9 cellular contexts compared by ENCODE assay signal in genomic region chr21:29949991-29950390, GRCh38. TPM values are rescaled to one million over a fixed set of nuclear protein-coding genes. Genes with fewer than 3 reads are reported as not detected.
"Had no signal": no experiment of that assay in that cellular context is flagged by ENCODE, and none has a peak within 500 bp of the region (broad histone marks: within the 10 kb centered on the region; RNA-seq: fewer than 3 reads in every experiment).

No MANE protein-coding gene starts in this region.

- ATAC-seq: GM12878 had no signal

- DNase-seq: GDM1, GF-D8 had no signal

- FAIRE-seq: G401.6, GM12878, GM12891, GM12892, GM18507, GM19239 had no signal

- H3K4me3 ChIP-seq: GM12878 had no signal

RNA-seq across cellular contexts. Expression of gene GRIK1, which starts 10.2 kb away (rescaled TPM):
- total RNA-seq: G401, GM12878 had no signal
